ENCODE assay signal across 12 cellular contexts in the genomic region with DNA sequence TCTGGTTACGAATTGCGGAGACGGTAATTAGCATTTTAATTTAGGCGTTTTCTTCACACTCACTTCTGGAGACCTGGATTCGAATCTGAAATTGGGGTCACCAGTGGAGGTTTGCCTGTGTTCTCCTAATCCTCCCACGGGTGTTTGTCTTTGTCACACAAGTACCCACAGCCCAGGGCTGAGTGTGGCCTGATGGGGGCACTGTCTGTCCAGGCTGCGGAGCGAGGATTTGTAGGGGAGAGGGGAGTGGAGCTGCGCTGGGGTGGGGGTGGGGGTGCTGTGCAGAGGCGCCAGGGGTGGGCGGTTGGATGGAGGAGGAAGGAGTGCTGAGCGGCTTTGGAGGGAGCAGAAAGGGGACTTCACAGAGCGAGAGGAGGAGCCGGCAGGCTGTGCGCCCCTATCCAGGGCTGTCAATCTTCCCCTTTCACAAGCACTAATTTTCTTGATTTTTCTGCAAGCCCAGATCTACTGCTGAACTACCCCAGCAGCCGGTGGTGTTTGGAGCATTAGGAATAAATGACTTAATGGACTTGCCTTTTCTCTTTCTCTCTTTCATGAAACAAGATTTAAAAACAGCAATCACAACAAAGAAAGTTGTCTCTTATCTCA. TPM values are rescaled to one million over a fixed set of nuclear protein-coding genes. Genes with fewer than 3 reads are reported as not detected.
DNase-seq lines count a peak whose midpoint lies in the region; ATAC-seq and TF ChIP-seq lines count a peak whose summit lies in the region.
"Had no signal": no experiment of that assay in that cellular context is flagged by ENCODE, and none has a peak within 500 bp of the region (broad histone marks: within the 10 kb centered on the region; RNA-seq: fewer than 3 reads in every experiment).

No MANE protein-coding gene starts in this region.

- peaks cover 48% of the 10 kb centered on the region for H3K27me3 Mint-ChIP-seq in activated CD4-positive, alpha-beta memory T cell treated with anti-CD3 and anti-CD28 coated beads for 36 hours
- H3K27me3 Mint-ChIP-seq in activated CD4-positive, alpha-beta memory T cell treated with anti-CD3 and anti-CD28 coated beads, Interleukin-2, amount 10 ng/mL, durations not matched to agents 7 days and 5 days: peaks cover 44% of the 10 kb centered on the region
- H3K27me3 Mint-ChIP-seq in progenitor cell of endocrine pancreas: peaks cover 42% of the 10 kb centered on the region
- peaks cover 25 to 80% of the 10 kb centered on the region in 2 donors for H3K27me3 Mint-ChIP-seq in CD8-positive, alpha-beta memory T cell

- H3K4me3 Mint-ChIP-seq in activated CD4-positive, alpha-beta memory T cell treated with anti-CD3 and anti-CD28 coated beads for 36 hours: no peak overlapping the region
- no peak overlapping the region for H3K4me3 Mint-ChIP-seq in activated CD4-positive, alpha-beta memory T cell treated with anti-CD3 and anti-CD28 coated beads, Interleukin-2, amount 10 ng/mL, durations not matched to agents 7 days and 5 days
- no peak overlapping the region for H3K4me3 Mint-ChIP-seq in progenitor cell of endocrine pancreas (ENCODE audit: low read depth)
- no peak overlapping the region for H3K4me3 Mint-ChIP-seq in CD8-positive, alpha-beta memory T cell
- H3K4me3 Mint-ChIP-seq: CD8-positive, alpha-beta T cell had no signal

- H3K9me3 ChIP-seq in body of pancreas: no peaks in the 10 kb centered on the region
- H3K9me3 ChIP-seq in CD8-positive, alpha-beta memory T cell (ENCODE audit: low read length): no peaks in the 10 kb centered on the region
- H3K9me3 ChIP-seq: thoracic aorta had no signal

- TF ChIP-seq POLR2A in body of pancreas (IDR thresholded peaks at IDR 0.05): no peak

- H3K9me3 Mint-ChIP-seq in activated CD4-positive, alpha-beta memory T cell treated with anti-CD3 and anti-CD28 coated beads for 36 hours: no peaks in the 10 kb centered on the region
- no peaks in the 10 kb centered on the region for H3K9me3 Mint-ChIP-seq in activated CD4-positive, alpha-beta memory T cell treated with anti-CD3 and anti-CD28 coated beads, Interleukin-2, amount 10 ng/mL, durations not matched to agents 7 days and 5 days
- H3K9me3 Mint-ChIP-seq in progenitor cell of endocrine pancreas (ENCODE audit: low read depth): no peaks in the 10 kb centered on the region
- no peaks in the 10 kb centered on the region for H3K9me3 Mint-ChIP-seq in CD8-positive, alpha-beta memory T cell
- H3K9me3 Mint-ChIP-seq: CD8-positive, alpha-beta T cell had no signal

- no peak overlapping the region for H3K4me3 ChIP-seq in body of pancreas
- no peak overlapping the region for H3K4me3 ChIP-seq in CD8-positive, alpha-beta memory T cell (ENCODE audit: low read length)
- H3K4me3 ChIP-seq: thoracic aorta had no signal

- peak; percentile 39 for DNase-seq in activated CD4-positive, alpha-beta memory T cell treated with anti-CD3 and anti-CD28 coated beads for 36 hours
- DNase-seq in activated CD4-positive, alpha-beta memory T cell treated with anti-CD3 and anti-CD28 coated beads, Interleukin-2, amount 10 ng/mL, durations not matched to agents 7 days and 5 days: no peak
- peak; percentile 42 for DNase-seq in NCI-H1092 (lab: John Stamatoyannopoulos, UW)
- DNase-seq in dermis microvascular lymphatic vessel endothelial cell (ENCODE audit: low read depth in 2 of 2): peak; percentile 12 to 48
- no peak for DNase-seq in progenitor cell of endocrine pancreas (ENCODE audit: low spot score, unreplicated experiment)
- no peak for DNase-seq in body of pancreas
- no peak for DNase-seq in CD8-positive, alpha-beta memory T cell
- DNase-seq in NK-92 treated with Interleukin-12 subunit alpha and Interleukin-12 subunit beta, amount 100 ng/mL, for 24 hours (lab: John Stamatoyannopoulos, UW): no peak
- DNase-seq: CD8-positive, alpha-beta T cell; foreskin fibroblast; HCEC 1CT had no signal

- H3K4me1 ChIP-seq in body of pancreas: no peaks in the 10 kb centered on the region
- no peaks in the 10 kb centered on the region for H3K4me1 ChIP-seq in CD8-positive, alpha-beta memory T cell (ENCODE audit: insufficient read depth, low read length)

- ATAC-seq in body of pancreas: no peak
- ATAC-seq: CD8-positive, alpha-beta T cell had no signal

- POLR2A ChIA-PET in activated CD4-positive, alpha-beta memory T cell treated with anti-CD3 and anti-CD28 coated beads for 36 hours (lab: Charles Lee): no interaction called here
- POLR2A ChIA-PET in activated CD4-positive, alpha-beta memory T cell treated with anti-CD3 and anti-CD28 coated beads, Interleukin-2, amount 10 ng/mL, durations not matched to agents 7 days and 5 days (lab: Charles Lee): no interaction called here
- POLR2A ChIA-PET in CD8-positive, alpha-beta memory T cell (lab: Charles Lee): no interaction called here

- no peaks in the 10 kb centered on the region for H3K27me3 ChIP-seq in body of pancreas
- peaks cover under 1% of the 10 kb centered on the region for H3K27me3 ChIP-seq in CD8-positive, alpha-beta memory T cell (ENCODE audit: insufficient read depth, low read length, poor library complexity, severe bottlenecking)

- intact Hi-C loops in activated CD4-positive, alpha-beta memory T cell treated with anti-CD3 and anti-CD28 coated beads for 36 hours (cut with micrococcal nuclease): no loop called here
- intact Hi-C loops in body of pancreas (cut with DNase I): no loop called here

- no peaks in the 10 kb centered on the region for H3K36me3 ChIP-seq in body of pancreas (replicated peaks in 1 of 2; ENCODE audit: insufficient read depth in 1 of 2, low read depth in 2 of 2)
- H3K36me3 ChIP-seq in CD8-positive, alpha-beta memory T cell (ENCODE audit: insufficient read depth, low read length): no peaks in the 10 kb centered on the region
- H3K36me3 ChIP-seq: thoracic aorta had no signal

- WGBS in body of pancreas, 2 donors: 24% methylated on average over 15 to 16 of the region's 16 CpGs

- H3K27ac Mint-ChIP-seq in activated CD4-positive, alpha-beta memory T cell treated with anti-CD3 and anti-CD28 coated beads for 36 hours: no peak overlapping the region
- H3K27ac Mint-ChIP-seq in activated CD4-positive, alpha-beta memory T cell treated with anti-CD3 and anti-CD28 coated beads, Interleukin-2, amount 10 ng/mL, durations not matched to agents 7 days and 5 days: no peak overlapping the region
- no peak overlapping the region for H3K27ac Mint-ChIP-seq in progenitor cell of endocrine pancreas
- peak overlapping the region in 1 of 8 donors; percentile 44 for H3K27ac Mint-ChIP-seq in CD8-positive, alpha-beta memory T cell
- H3K27ac Mint-ChIP-seq: CD8-positive, alpha-beta T cell had no signal

- H3K36me3 Mint-ChIP-seq in activated CD4-positive, alpha-beta memory T cell treated with anti-CD3 and anti-CD28 coated beads for 36 hours: no peaks in the 10 kb centered on the region
- H3K36me3 Mint-ChIP-seq in activated CD4-positive, alpha-beta memory T cell treated with anti-CD3 and anti-CD28 coated beads, Interleukin-2, amount 10 ng/mL, durations not matched to agents 7 days and 5 days (ENCODE audit: low read depth): no peaks in the 10 kb centered on the region
- H3K36me3 Mint-ChIP-seq in progenitor cell of endocrine pancreas (ENCODE audit: insufficient read depth): no peaks in the 10 kb centered on the region
- no peaks in the 10 kb centered on the region for H3K36me3 Mint-ChIP-seq in CD8-positive, alpha-beta memory T cell
- H3K36me3 Mint-ChIP-seq: CD8-positive, alpha-beta T cell had no signal

- CTCF ChIA-PET in activated CD4-positive, alpha-beta memory T cell treated with anti-CD3 and anti-CD28 coated beads for 36 hours (lab: Charles Lee): interaction anchor here (0.6 to 1.4 kb wide), 4 partner anchors 10 to 45 kb away, joined by 3 to 4 read pairs (median 4); no protein-coding TSS in a partner anchor
- CTCF ChIA-PET in activated CD4-positive, alpha-beta memory T cell treated with anti-CD3 and anti-CD28 coated beads, Interleukin-2, amount 10 ng/mL, durations not matched to agents 7 days and 5 days (lab: Charles Lee): interaction anchor here (0.6 to 1.0 kb wide), 2 partner anchors 40 to 123 kb away, joined by 3 to 4 read pairs; no protein-coding TSS in a partner anchor
- CTCF ChIA-PET in CD8-positive, alpha-beta memory T cell (lab: Charles Lee): no interaction called here

- H3K4me1 Mint-ChIP-seq in activated CD4-positive, alpha-beta memory T cell treated with anti-CD3 and anti-CD28 coated beads for 36 hours (ENCODE audit: low read depth): no peaks in the 10 kb centered on the region
- no peaks in the 10 kb centered on the region for H3K4me1 Mint-ChIP-seq in activated CD4-positive, alpha-beta memory T cell treated with anti-CD3 and anti-CD28 coated beads, Interleukin-2, amount 10 ng/mL, durations not matched to agents 7 days and 5 days
- H3K4me1 Mint-ChIP-seq in progenitor cell of endocrine pancreas (ENCODE audit: low read depth): peaks cover 34% of the 10 kb centered on the region
- no peaks in the 10 kb centered on the region for H3K4me1 Mint-ChIP-seq in CD8-positive, alpha-beta memory T cell

- TF ChIP-seq CTCF in progenitor cell of endocrine pancreas (IDR thresholded peaks at IDR 0.05; ENCODE audit: unreplicated experiment): peak; percentile 36
- no peak for TF ChIP-seq CTCF in body of pancreas (IDR thresholded peaks at IDR 0.05)

- H3K27ac ChIP-seq in body of pancreas: no peak overlapping the region
- H3K27ac ChIP-seq in CD8-positive, alpha-beta memory T cell (ENCODE audit: low read depth, low read length): no peak overlapping the region
- H3K27ac ChIP-seq: thoracic aorta had no signal

RNA-seq across cellular contexts. Expression of a gene that starts 53.1 kb away (rescaled TPM):
- total RNA-seq in activated CD4-positive, alpha-beta memory T cell treated with anti-CD3 and anti-CD28 coated beads for 36 hours: 10 to 100 TPM; 25.2 to 25.3 TPM
- 10 to 100 TPM; 33.3 to 33.4 TPM for total RNA-seq in activated CD4-positive, alpha-beta memory T cell treated with anti-CD3 and anti-CD28 coated beads, Interleukin-2, amount 10 ng/mL, durations not matched to agents 7 days and 5 days
- total RNA-seq in dermis microvascular lymphatic vessel endothelial cell (36.5 and 47.7 TPM in 2 replicates), progenitor cell of endocrine pancreas (37.3 and 37.5 TPM in 2 replicates), body of pancreas (10 to 100 TPM; 24.1 to 37.6 TPM)
- total RNA-seq in CD8-positive, alpha-beta memory T cell: 10 to 100 TPM; 37.4 to 38.8 TPM
- polyA plus RNA-seq in CD8-positive, alpha-beta memory T cell: 26.2 TPM

Comparison
In these comparisons a context has a peak if more than half of its experiments do, and no peak if none do; other contexts are left out.
1. DNase-seq: peak in activated CD4-positive, alpha-beta memory T cell treated with anti-CD3 and anti-CD28 coated beads for 36 hours (single experiment), NCI-H1092 (single experiment) and dermis microvascular lymphatic vessel endothelial cell (2 of 2); none in activated CD4-positive, alpha-beta memory T cell treated with anti-CD3 and anti-CD28 coated beads, Interleukin-2, amount 10 ng/mL, durations not matched to agents 7 days and 5 days (single experiment), progenitor cell of endocrine pancreas (single experiment), body of pancreas (0 of 4), CD8-positive, alpha-beta memory T cell (0 of 5) and NK-92 treated with Interleukin-12 subunit alpha and Interleukin-12 subunit beta, amount 100 ng/mL, for 24 hours (single experiment).